Comparison of ENCODE assay signal across 25 cellular contexts in the genomic region with DNA sequence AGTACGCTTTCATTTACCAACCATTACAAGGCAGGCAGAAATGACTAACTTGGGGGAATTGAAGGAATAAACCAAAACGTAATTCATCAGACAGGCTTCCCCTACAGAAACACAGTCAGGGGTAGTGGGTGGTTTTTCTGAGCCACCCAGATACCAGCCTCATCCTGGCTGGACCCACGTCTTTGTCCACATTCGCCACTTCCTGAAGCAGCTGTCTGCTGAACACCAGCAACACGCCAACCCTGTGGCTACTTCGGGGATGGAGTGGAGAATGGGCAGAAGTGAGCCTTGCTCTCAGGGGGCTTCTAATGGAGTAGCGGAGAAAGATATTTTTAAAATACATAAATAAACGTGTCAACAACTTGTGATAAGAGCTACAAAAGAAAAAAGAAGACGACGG. TPM values are rescaled to one million over a fixed set of nuclear protein-coding genes. Genes with fewer than 3 reads are reported as not detected.
A peak's percentile ranks its signal among the peaks of the same experiment; 100 is the strongest.
DNase-seq lines count a peak whose midpoint lies in the region; ATAC-seq and TF ChIP-seq lines count a peak whose summit lies in the region.
"Had no signal": no experiment of that assay in that cellular context is flagged by ENCODE, and none has a peak within 500 bp of the region (broad histone marks: within the 10 kb centered on the region; RNA-seq: fewer than 3 reads in every experiment).

No MANE protein-coding gene starts in this region.

- DNase-seq in esophagus muscularis mucosa (ENCODE audit: extremely low spot score), result no peak
- no peak for DNase-seq in sigmoid colon
- DNase-seq in A673 (ENCODE audit: low spot score), result no peak
- DNase-seq: CD8-positive, alpha-beta memory T cell; DMS 273 treated with DMSO at 0.1 percent for 48 hours; DMS79; EL; GDM1; GOT3; Kasumi-1; NCI-H1417; NCI-H1694; NCI-H2029 treated with DMSO at 0.1 percent for 48 hours; NCI-H526 treated with DMSO at 0.1 percent for 48 hours; Right ventricle myocardium superior; RPMI8226 had no signal

- H3K27me3 ChIP-seq in esophagus muscularis mucosa, result no peaks in the 10 kb centered on the region
- H3K27me3 ChIP-seq in muscle layer of duodenum (ENCODE audit: low read depth, low read length), result no peaks in the 10 kb centered on the region
- no peaks in the 10 kb centered on the region for H3K27me3 ChIP-seq in sigmoid colon
- no peaks in the 10 kb centered on the region for H3K27me3 ChIP-seq in A673 (replicated peaks; ENCODE audit: insufficient read depth, low read depth, low read length, poor library complexity)
- H3K27me3 ChIP-seq: SJSA1 had no signal

- ATAC-seq in HG02884 (IDR thresholded peaks at IDR 0.05; ENCODE audit: unreplicated experiment), result no peak
- no peak for ATAC-seq in GM21825 (IDR thresholded peaks at IDR 0.05; ENCODE audit: unreplicated experiment)
- no peak for ATAC-seq in HG02759 (IDR thresholded peaks at IDR 0.05; ENCODE audit: unreplicated experiment)
- ATAC-seq: GM12878, K562 had no signal

- intact Hi-C loops in esophagus muscularis mucosa (cut with DNase I), result no loop called here
- intact Hi-C loops in sigmoid colon (cut with DNase I), result no loop called here
- intact Hi-C loops in A673 (cut with micrococcal nuclease; ENCODE audit: unreplicated experiment), result no loop called here

- TF ChIP-seq EP300 in esophagus muscularis mucosa (IDR thresholded peaks at IDR 0.05) (no peak), sigmoid colon (IDR thresholded peaks at IDR 0.05) (no peak)

- no peak for TF ChIP-seq CTCF in esophagus muscularis mucosa (IDR thresholded peaks at IDR 0.05)
- no peak for TF ChIP-seq CTCF in sigmoid colon (IDR thresholded peaks at IDR 0.05)
- no peak for TF ChIP-seq CTCF in A673 (conservative IDR thresholded peaks at IDR 0.05; ENCODE audit: low read depth, low read length)

- H3K4me3 ChIP-seq in esophagus muscularis mucosa (no peak overlapping the region), muscle layer of duodenum (ENCODE audit: low read depth in 1 of 2, low read length in 2 of 2) (no peak overlapping the region), sigmoid colon (no peak overlapping the region), A673 (ENCODE audit: low read depth, low read length, poor library complexity, severe bottlenecking) (no peak overlapping the region)
- H3K4me3 ChIP-seq: GM12878, HAP-1, K562, SJSA1 had no signal

- H3K9me3 ChIP-seq in esophagus muscularis mucosa (no peaks in the 10 kb centered on the region), muscle layer of duodenum (ENCODE audit: control insufficient read depth in 1 of 2, low read length in 2 of 2) (no peaks in the 10 kb centered on the region), sigmoid colon (no peaks in the 10 kb centered on the region), A673 (ENCODE audit: low read depth, low read length, poor library complexity, severe bottlenecking) (no peaks in the 10 kb centered on the region)
- H3K9me3 ChIP-seq: HAP-1, SJSA1 had no signal

- H3K4me1 ChIP-seq in esophagus muscularis mucosa (peaks cover 21 to 88% (median 81%) of the 10 kb centered on the region in 4 donors), muscle layer of duodenum (ENCODE audit: control insufficient read depth in 1 of 2, insufficient read depth in 2 of 2, low read length in 2 of 2) (peaks cover 0 to 36% of the 10 kb centered on the region in 2 donors), sigmoid colon (peaks cover 0 to 82% (median 76%) of the 10 kb centered on the region in 4 donors), A673 (ENCODE audit: insufficient read depth, low read length, poor library complexity, severe bottlenecking) (peaks cover 6% of the 10 kb centered on the region)

- H3K36me3 ChIP-seq in esophagus muscularis mucosa, result peaks cover 0 to 6% (median 1%) of the 10 kb centered on the region in 4 donors
- H3K36me3 ChIP-seq in muscle layer of duodenum (ENCODE audit: control insufficient read depth in 1 of 2, insufficient read depth in 2 of 2, low read length in 2 of 2), result no peaks in the 10 kb centered on the region
- no peaks in the 10 kb centered on the region for H3K36me3 ChIP-seq in sigmoid colon
- no peaks in the 10 kb centered on the region for H3K36me3 ChIP-seq in A673 (ENCODE audit: insufficient read depth, low read length, poor library complexity, severe bottlenecking)
- H3K36me3 ChIP-seq: HAP-1 had no signal

- TF ChIP-seq POLR2A in esophagus muscularis mucosa (IDR thresholded peaks at IDR 0.05; ENCODE audit: low read depth) (no peak), sigmoid colon (IDR thresholded peaks at IDR 0.05) (no peak)

- 82% methylated on average over 10 of the region's 10 CpGs for WGBS in esophagus muscularis mucosa
- WGBS in sigmoid colon, 2 donors, result 90 to 91% methylated on average over 10 of the region's 10 CpGs

- H3K27ac ChIP-seq in esophagus muscularis mucosa (replicated peaks in 1 of 4) (peak overlapping the region; percentile 97 to 98 (median 98)), muscle layer of duodenum (ENCODE audit: low read length) (peak overlapping the region; percentile 19), sigmoid colon (peak overlapping the region; percentile 90 to 100 (median 96)), A673 (ENCODE audit: low read depth, low read length, poor library complexity, severe bottlenecking) (no peak overlapping the region)
- H3K27ac ChIP-seq: C4-2B, SJSA1 had no signal

- POLR2A ChIA-PET in A673 (lab: Charles Lee; ENCODE audit: low non-redundant PET), result no interaction called here

- CTCF ChIA-PET in A673 (lab: Charles Lee), result no interaction called here

- no TSS peak for BruUV-seq in A673 (replicated peaks; lab: Mats Ljungman, UMichigan)

RNA-seq across cellular contexts. Expression of gene SYNM, which starts 40.1 kb away (rescaled TPM):
- total RNA-seq in esophagus muscularis mucosa (1,000 to 10,000 TPM; 1,866 to 2,563 (median 2,454) TPM), sigmoid colon (1,000 to 10,000 TPM in 3 of 4 donors, 100 to 1,000 TPM in 1; 731 to 1,357 (median 1,117) TPM), A673 (2021) (2.6 and 2.7 TPM in 2 replicates)
- polyA plus RNA-seq in sigmoid colon, result 10 to 100 TPM in 1 of 3 donors, 1 to 10 TPM in 1, under 1 TPM in 1; 0.69 to 31.9 (median 9.0) TPM

Comparison
In these comparisons a context has a peak if more than half of its experiments do, and no peak if none do; other contexts are left out.
1. RNA of gene SYNM, which starts 40.1 kb away (total RNA-seq): 1,866 to 2,563 TPM in esophagus muscularis mucosa and 731 to 1,357 TPM in sigmoid colon; 2.6 to 2.7 TPM in A673; every median in the first group is over 100 times any median in the second.